Comparison of ENCODE assay signal across 14 cellular contexts in genomic region chr9:17863213-17863883, GRCh38.
A peak's percentile ranks its signal among the peaks of the same experiment; 100 is the strongest.
DNase-seq lines count a peak whose midpoint lies in the region; ATAC-seq, FAIRE-seq and TF ChIP-seq lines count a peak whose summit lies in the region.
"Had no signal": no experiment of that assay in that cellular context is flagged by ENCODE, and none has a peak within 500 bp of the region (broad histone marks: within the 10 kb centered on the region; RNA-seq: fewer than 3 reads in every experiment).

No MANE protein-coding gene starts in this region.

- peaks cover 0 to 1% of the 10 kb centered on the region in 2 donors for H3K4me1 Mint-ChIP-seq in stimulated activated naive B cell treated with anti-CD40 and anti-IgM and Interleukin-4, amounts not matched to agents 10 μg/mL and 1 μg/mL and 100 μg/mL, for 72 hours
- H3K4me1 Mint-ChIP-seq in type B pancreatic cell (ENCODE audit: unreplicated experiment), result peaks cover 14% of the 10 kb centered on the region
- H3K4me1 Mint-ChIP-seq: activated T-helper 17 cell treated with anti-CD3 and anti-CD28 coated beads, Interleukin-2, amount 50 U/mL, for 72 hours; central memory CD8-positive, alpha-beta T cell; IgD-negative memory B cell had no signal

- H3K9me3 Mint-ChIP-seq in stimulated activated naive B cell treated with anti-CD40 and anti-IgM and Interleukin-4, amounts not matched to agents 10 μg/mL and 1 μg/mL and 100 μg/mL, for 72 hours, result peaks cover 1 to 4% of the 10 kb centered on the region in 2 donors
- H3K9me3 Mint-ChIP-seq in type B pancreatic cell, result peaks cover 4% of the 10 kb centered on the region
- H3K9me3 Mint-ChIP-seq: activated T-helper 17 cell treated with anti-CD3 and anti-CD28 coated beads, Interleukin-2, amount 50 U/mL, for 72 hours had no signal

- H3K27ac Mint-ChIP-seq in stimulated activated naive B cell treated with anti-CD40 and anti-IgM and Interleukin-4, amounts not matched to agents 10 μg/mL and 1 μg/mL and 100 μg/mL, for 72 hours, result no peak overlapping the region
- no peak overlapping the region for H3K27ac Mint-ChIP-seq in type B pancreatic cell
- H3K27ac Mint-ChIP-seq: activated T-helper 17 cell treated with anti-CD3 and anti-CD28 coated beads, Interleukin-2, amount 50 U/mL, for 72 hours; IgD-negative memory B cell had no signal

- H3K36me3 Mint-ChIP-seq in stimulated activated naive B cell treated with anti-CD40 and anti-IgM and Interleukin-4, amounts not matched to agents 10 μg/mL and 1 μg/mL and 100 μg/mL, for 72 hours, result no peaks in the 10 kb centered on the region
- no peaks in the 10 kb centered on the region for H3K36me3 Mint-ChIP-seq in type B pancreatic cell
- H3K36me3 Mint-ChIP-seq: IgD-negative memory B cell had no signal

- TF ChIP-seq CTCF in type B pancreatic cell (conservative IDR thresholded peaks at IDR 0.05), result no peak

- peaks cover 0 to 6% of the 10 kb centered on the region in 2 donors for H3K27me3 Mint-ChIP-seq in stimulated activated naive B cell treated with anti-CD40 and anti-IgM and Interleukin-4, amounts not matched to agents 10 μg/mL and 1 μg/mL and 100 μg/mL, for 72 hours
- peaks cover 7% of the 10 kb centered on the region for H3K27me3 Mint-ChIP-seq in type B pancreatic cell
- H3K27me3 Mint-ChIP-seq: activated T-helper 17 cell treated with anti-CD3 and anti-CD28 coated beads, Interleukin-2, amount 50 U/mL, for 72 hours; central memory CD8-positive, alpha-beta T cell; IgD-negative memory B cell had no signal

- DNase-seq in stimulated activated naive B cell treated with anti-CD40 and anti-IgM and Interleukin-4, amounts not matched to agents 10 μg/mL and 1 μg/mL and 100 μg/mL, for 72 hours, result peak; percentile 20
- DNase-seq in type B pancreatic cell (ENCODE audit: extremely low spot score, unreplicated experiment), result no peak
- no peak for DNase-seq in activated CD4-positive, alpha-beta T cell treated with anti-CD3 and anti-CD28 coated beads, Interleukin-2, amount 50 U/mL, for 48 hours
- DNase-seq in frontal cortex (ENCODE audit: low spot score in 2 of 2), result no peak
- DNase-seq: Caco-2, RPMI8226 had no signal

- no peak overlapping the region for H3K4me3 Mint-ChIP-seq in stimulated activated naive B cell treated with anti-CD40 and anti-IgM and Interleukin-4, amounts not matched to agents 10 μg/mL and 1 μg/mL and 100 μg/mL, for 72 hours
- no peak overlapping the region for H3K4me3 Mint-ChIP-seq in type B pancreatic cell
- H3K4me3 Mint-ChIP-seq: activated T-helper 17 cell treated with anti-CD3 and anti-CD28 coated beads, Interleukin-2, amount 50 U/mL, for 72 hours; central memory CD8-positive, alpha-beta T cell; IgD-negative memory B cell; neural crest cell had no signal

- FAIRE-seq in frontal cortex (lab: Jason Lieb, UNC), result no peak
- FAIRE-seq: keratinocyte had no signal

- ATAC-seq in GM18907 (IDR thresholded peaks at IDR 0.05; ENCODE audit: unreplicated experiment) (peak; percentile 95), GM21717 (IDR thresholded peaks at IDR 0.05; ENCODE audit: unreplicated experiment) (peak; percentile 88), HG03108 (IDR thresholded peaks at IDR 0.05; ENCODE audit: unreplicated experiment) (peak; percentile 80)
- ATAC-seq in stimulated activated naive B cell treated with anti-CD40 and anti-IgM and Interleukin-4, amounts not matched to agents 10 μg/mL and 1 μg/mL and 100 μg/mL, for 72 hours (replicated peaks), result peak; percentile 76 to 87
- ATAC-seq: activated T-helper 17 cell treated with anti-CD3 and anti-CD28 coated beads, Interleukin-2, amount 50 U/mL, for 72 hours had no signal
